ENCODE assay signal across 13 cellular contexts in the genomic region with DNA sequence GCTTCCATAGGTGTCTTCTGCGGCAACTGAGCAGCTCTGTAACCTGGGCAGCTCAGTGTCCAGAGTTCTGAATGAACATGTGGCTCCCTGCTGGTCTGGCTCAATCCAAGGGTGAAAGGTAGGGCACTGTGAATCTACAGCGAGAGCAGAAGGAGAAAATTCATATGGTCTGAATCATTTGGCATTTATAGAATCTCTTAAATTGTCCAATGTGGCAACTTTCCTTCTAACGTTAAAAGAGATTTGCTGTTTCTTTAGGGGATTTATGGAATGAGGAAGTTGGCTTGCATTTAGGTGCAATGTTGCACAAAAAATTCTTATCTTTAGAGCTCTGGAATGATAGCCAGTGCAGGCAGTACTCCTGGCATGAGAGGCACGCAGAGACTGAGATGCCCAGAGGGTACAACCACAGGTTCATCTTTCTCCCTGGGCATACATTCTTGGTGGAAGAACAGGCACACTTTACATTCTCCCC. TPM values are rescaled to one million over a fixed set of nuclear protein-coding genes. Genes with fewer than 3 reads are reported as not detected.
DNase-seq lines count a peak whose midpoint lies in the region; ATAC-seq, FAIRE-seq and TF ChIP-seq lines count a peak whose summit lies in the region.
"Had no signal": no experiment of that assay in that cellular context is flagged by ENCODE, and none has a peak within 500 bp of the region (broad histone marks: within the 10 kb centered on the region; RNA-seq: fewer than 3 reads in every experiment).

No MANE protein-coding gene starts in this region.

- FAIRE-seq in bronchial epithelial cell (lab: Jason Lieb, UNC) = no peak
- FAIRE-seq: endometrium had no signal

- ATAC-seq in CD4-positive, alpha-beta T cell (ENCODE audit: poor library complexity) = no peak
- ATAC-seq in sciatic nerve (no peak), HG03354 (IDR thresholded peaks at IDR 0.05; ENCODE audit: poor library complexity, severe bottlenecking, unreplicated experiment) (no peak)
- ATAC-seq in naive thymus-derived CD8-positive, alpha-beta T cell = no peak
- ATAC-seq: stimulated activated naive CD8-positive, alpha-beta T cell treated with anti-CD3 and anti-CD28 coated beads, Interleukin-15, Interleukin-2, amounts not matched to agents 100 U/mL and 50 U/mL, for 24 hours had no signal

- H3K27ac Mint-ChIP-seq in CD4-positive, alpha-beta T cell = peak overlapping the region; percentile 26
- H3K27ac Mint-ChIP-seq in mesothelial cell of epicardium = peak overlapping the region; percentile 98
- H3K27ac Mint-ChIP-seq in naive thymus-derived CD8-positive, alpha-beta T cell = peak overlapping the region in 3 of 10 donors; percentile 41 to 73 (median 53)
- H3K27ac Mint-ChIP-seq: activated CD4-positive, alpha-beta memory T cell treated with anti-CD3 and anti-CD28 coated beads for 36 hours had no signal

- POLR2A ChIA-PET in CD4-positive, alpha-beta T cell (lab: Charles Lee) = no interaction called here
- POLR2A ChIA-PET in naive thymus-derived CD8-positive, alpha-beta T cell (lab: Charles Lee) = no interaction called here

- H3K4me1 Mint-ChIP-seq in CD4-positive, alpha-beta T cell (ENCODE audit: low read depth) = peaks cover 49% of the 10 kb centered on the region
- H3K4me1 Mint-ChIP-seq in mesothelial cell of epicardium = peaks cover 64% of the 10 kb centered on the region
- peaks cover 28 to 47% (median 44%) of the 10 kb centered on the region in 4 donors for H3K4me1 Mint-ChIP-seq in naive thymus-derived CD8-positive, alpha-beta T cell

- no peak overlapping the region for H3K4me3 ChIP-seq in bronchial epithelial cell (ENCODE audit: low read depth, low read length)

- no peaks in the 10 kb centered on the region for H3K27me3 Mint-ChIP-seq in CD4-positive, alpha-beta T cell
- no peaks in the 10 kb centered on the region for H3K27me3 Mint-ChIP-seq in mesothelial cell of epicardium (ENCODE audit: low read depth)
- no peaks in the 10 kb centered on the region for H3K27me3 Mint-ChIP-seq in naive thymus-derived CD8-positive, alpha-beta T cell
- H3K27me3 Mint-ChIP-seq: activated CD4-positive, alpha-beta memory T cell treated with anti-CD3 and anti-CD28 coated beads for 36 hours had no signal

- H3K27me3 ChIP-seq in CD4-positive, alpha-beta T cell (ENCODE audit: control insufficient read depth, insufficient read depth, low read length) = no peaks in the 10 kb centered on the region
- no peaks in the 10 kb centered on the region for H3K27me3 ChIP-seq in bronchial epithelial cell (ENCODE audit: control insufficient read depth, insufficient read depth, low read length)

- H3K9me3 ChIP-seq in CD4-positive, alpha-beta T cell (ENCODE audit: control insufficient read depth, low read length) = no peaks in the 10 kb centered on the region

- no peaks in the 10 kb centered on the region for H3K9me3 Mint-ChIP-seq in CD4-positive, alpha-beta T cell
- H3K9me3 Mint-ChIP-seq in mesothelial cell of epicardium = no peaks in the 10 kb centered on the region
- H3K9me3 Mint-ChIP-seq in naive thymus-derived CD8-positive, alpha-beta T cell = no peaks in the 10 kb centered on the region
- H3K9me3 Mint-ChIP-seq: activated CD4-positive, alpha-beta memory T cell treated with anti-CD3 and anti-CD28 coated beads for 36 hours had no signal

- no peak overlapping the region for H3K4me3 Mint-ChIP-seq in CD4-positive, alpha-beta T cell
- peak overlapping the region; percentile 30 for H3K4me3 Mint-ChIP-seq in mesothelial cell of epicardium
- H3K4me3 Mint-ChIP-seq in naive thymus-derived CD8-positive, alpha-beta T cell = no peak overlapping the region
- H3K4me3 Mint-ChIP-seq: activated CD4-positive, alpha-beta memory T cell treated with anti-CD3 and anti-CD28 coated beads for 36 hours had no signal

- CTCF ChIA-PET in CD4-positive, alpha-beta T cell (lab: Charles Lee) = no interaction called here

- no peak for TF ChIP-seq CTCF in CD4-positive, alpha-beta T cell (IDR thresholded peaks at IDR 0.05)
- TF ChIP-seq CTCF in bronchial epithelial cell (IDR thresholded peaks at IDR 0.05; ENCODE audit: insufficient read depth, low read length, severe bottlenecking) = no peak
- no peak for TF ChIP-seq CTCF in mesothelial cell of epicardium (IDR thresholded peaks at IDR 0.05; ENCODE audit: unreplicated experiment)

- H3K36me3 ChIP-seq in bronchial epithelial cell (ENCODE audit: control insufficient read depth, insufficient read depth, low read length) = peaks cover 4% of the 10 kb centered on the region

- H3K36me3 Mint-ChIP-seq in CD4-positive, alpha-beta T cell (ENCODE audit: low read depth) = peaks cover 53% of the 10 kb centered on the region
- H3K36me3 Mint-ChIP-seq in mesothelial cell of epicardium = peaks cover 15% of the 10 kb centered on the region
- H3K36me3 Mint-ChIP-seq in naive thymus-derived CD8-positive, alpha-beta T cell = peaks cover 0 to 48% (median 10%) of the 10 kb centered on the region in 3 donors

- H3K27ac ChIP-seq in CD4-positive, alpha-beta T cell (ENCODE audit: low read depth, low read length) = no peak overlapping the region

- intact Hi-C loops in CD4-positive, alpha-beta T cell (cut with DNase I, micrococcal nuclease) = no loop called here
- intact Hi-C loops in sciatic nerve (cut with DNase I) = no loop called here

- no peak for DNase-seq in CD4-positive, alpha-beta T cell
- DNase-seq in MV-4-11 (lab: John Stamatoyannopoulos, UW) = peak; percentile 73
- peak; percentile 79 for DNase-seq in bronchial epithelial cell (ENCODE audit: low read depth)
- peak in 1 of 2 experiments; percentile 43 for DNase-seq in mesothelial cell of epicardium (ENCODE audit: low spot score in 2 of 2, unreplicated experiment in 2 of 2)
- DNase-seq in sciatic nerve (ENCODE audit: low spot score) = no peak
- no peak for DNase-seq in naive thymus-derived CD8-positive, alpha-beta T cell
- no peak for DNase-seq in activated CD4-positive, alpha-beta T cell treated with anti-CD3 and anti-CD28 coated beads, Interleukin-2, amount 50 U/mL, for 4 hours
- DNase-seq: activated CD4-positive, alpha-beta memory T cell treated with anti-CD3 and anti-CD28 coated beads for 36 hours; NCI-H2029 treated with DMSO at 0.1 percent for 48 hours; posterior cingulate gyrus; stimulated activated naive CD8-positive, alpha-beta T cell treated with anti-CD3 and anti-CD28 coated beads, Interleukin-15, Interleukin-2, amounts not matched to agents 100 U/mL and 50 U/mL, for 24 hours had no signal

RNA-seq across cellular contexts. Expression of gene ATXN10, which starts 17.0 kb away (rescaled TPM):
- total RNA-seq in CD4-positive, alpha-beta T cell = 10 to 100 TPM; 43.8 to 48.0 TPM
- total RNA-seq in bronchial epithelial cell = 69.4 and 81.9 TPM in 2 replicates
- total RNA-seq in mesothelial cell of epicardium = 237 to 248 TPM (median 241 TPM) in 3 replicates
- total RNA-seq in sciatic nerve = 130 TPM
- 10 to 100 TPM; 77.4 to 78.0 TPM for total RNA-seq in naive thymus-derived CD8-positive, alpha-beta T cell
- 100 to 1,000 TPM in 1 of 3 donors, 10 to 100 TPM in 2; 91.1 to 117 (median 96.0) TPM for polyA plus RNA-seq in naive thymus-derived CD8-positive, alpha-beta T cell

Comparison
In these comparisons a context has a peak if more than half of its experiments do, and no peak if none do; other contexts are left out.
1. DNase-seq: peak in MV-4-11 (single experiment) and bronchial epithelial cell (single experiment); none in CD4-positive, alpha-beta T cell (0 of 10), sciatic nerve (single experiment), naive thymus-derived CD8-positive, alpha-beta T cell (0 of 10) and activated CD4-positive, alpha-beta T cell treated with anti-CD3 and anti-CD28 coated beads, Interleukin-2, amount 50 U/mL, for 4 hours (0 of 2).